Comparison of ENCODE assay signal across 33 cellular contexts in the genomic region with DNA sequence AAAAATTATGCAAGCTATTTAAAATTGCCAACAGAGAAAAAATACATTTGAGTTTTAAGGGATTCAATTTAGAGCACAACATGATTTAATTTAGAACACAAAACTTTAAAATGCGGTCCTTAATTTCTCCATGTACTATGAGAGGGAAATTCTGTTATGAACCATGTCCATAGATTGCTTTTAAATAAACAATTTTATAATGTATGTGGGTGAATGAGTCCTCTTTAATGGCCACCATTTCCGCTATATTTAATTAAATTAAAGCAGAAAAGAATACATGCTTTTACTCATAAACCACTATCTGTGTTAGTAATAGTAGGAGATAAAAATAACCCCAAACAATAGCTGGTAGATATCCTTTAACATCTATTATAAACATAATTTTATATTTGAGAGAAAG.
"Had no signal": no experiment of that assay in that cellular context is flagged by ENCODE, and none has a peak within 500 bp of the region (broad histone marks: within the 10 kb centered on the region; RNA-seq: fewer than 3 reads in every experiment).

No MANE protein-coding gene starts in this region.

- DNase-seq: Karpas-422, Kasumi-1, MG63, MM.1S, MV-4-11, NCI-H1048, NCI-H1092, NCI-H1092 treated with DMSO at 0.1 percent for 48 hours, NCI-H1105, NCI-H1105 treated with DMSO at 0.1 percent for 48 hours, NCI-H1417 treated with DMSO at 0.1 percent for 48 hours, NCI-H1436, NCI-H1436 treated with DMSO at 0.1 percent for 48 hours, NCI-H146, NCI-H1694, NCI-H1694 treated with DMSO at 0.1 percent for 48 hours, NCI-H187, NCI-H187 treated with DMSO at 0.1 percent for 48 hours, NCI-H2029, NCI-H2029 treated with DMSO at 0.1 percent for 48 hours, NCI-H2081, NCI-H2081 treated with DMSO at 0.1 percent for 48 hours, NCI-H2107, NCI-H2171, NCI-H2171 treated with DMSO at 0.1 percent for 48 hours, NCI-H2227 treated with DMSO at 0.1 percent for 48 hours, NCI-H226, NCI-H345, NCI-H446, NCI-H446 treated with DMSO at 0.1 percent for 48 hours, NCI-H510A, NCI-H510A treated with DMSO at 0.1 percent for 48 hours, NCI-H524 had no signal

- H3K36me3 ChIP-seq: MG63 had no signal

- H3K27me3 ChIP-seq: MG63 had no signal

- H3K9me3 ChIP-seq: MG63 had no signal

- H3K4me3 ChIP-seq: MG63 had no signal
